ENCODE assay signal across 8 cellular contexts in the genomic region with DNA sequence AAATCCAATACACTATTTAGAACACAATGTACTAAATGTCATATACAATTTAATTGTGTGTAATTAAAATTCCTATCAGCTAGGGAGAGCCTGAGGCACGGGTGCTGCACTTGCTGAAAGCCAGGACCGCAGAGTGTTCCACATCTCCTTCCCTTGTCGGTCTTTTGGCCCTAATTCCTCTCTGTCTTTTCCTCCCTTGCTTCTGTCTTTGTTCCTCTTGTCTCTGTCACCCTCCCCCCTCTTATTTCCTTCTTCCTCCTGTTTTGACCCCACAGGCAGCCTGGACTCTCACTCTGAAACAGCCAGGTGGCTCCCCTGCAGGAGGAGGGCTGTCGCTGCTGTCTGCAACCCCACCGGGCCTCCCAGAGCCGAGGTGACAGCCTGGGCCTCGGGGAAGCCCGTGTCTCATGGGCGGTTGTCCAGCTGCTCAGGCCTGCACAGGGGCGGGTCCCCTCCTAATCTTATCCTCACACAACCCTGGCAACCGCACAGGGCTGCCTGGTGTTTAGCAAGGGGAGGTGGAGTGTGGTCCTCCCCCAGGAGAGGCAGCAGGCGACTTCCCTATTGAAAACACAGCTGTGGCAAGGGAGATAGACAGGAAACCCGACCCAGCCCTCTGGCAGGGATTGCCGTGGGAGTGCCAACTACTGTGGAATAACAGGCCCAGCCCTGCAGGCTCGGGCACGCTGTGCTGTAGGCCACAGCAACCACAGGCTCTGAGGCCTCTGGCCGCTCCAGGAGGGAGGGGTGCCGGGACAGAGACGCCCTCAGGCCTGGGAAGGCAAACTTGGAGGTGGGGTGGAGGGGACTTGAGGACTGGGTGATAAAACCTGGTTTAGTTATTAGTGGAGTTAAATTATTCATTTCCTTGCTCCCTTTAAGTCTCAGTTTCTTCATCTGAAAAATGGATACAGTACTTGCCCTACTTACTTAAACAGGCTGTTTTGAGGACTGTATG.
DNase-seq lines count a peak whose midpoint lies in the region; ATAC-seq and TF ChIP-seq lines count a peak whose summit lies in the region.

No MANE protein-coding gene starts in this region.

- in situ Hi-C loops in SK-MEL-5 (cut with HindIII; ENCODE audit: low pct_unique_long_range_greater_than_20kb, low sequenced_read_pairs), result no loop called here

- H3K36me3 ChIP-seq in lower lobe of right lung, result no peaks in the 10 kb centered on the region

- H3K9me3 ChIP-seq in lower lobe of right lung, result no peaks in the 10 kb centered on the region

- no peaks in the 10 kb centered on the region for H3K27me3 ChIP-seq in lower lobe of right lung (ENCODE audit: low read depth)

- no peak for TF ChIP-seq POLR2A in NB4 (IDR thresholded peaks at IDR 0.05; ENCODE audit: extremely low read depth, insufficient read length)

- H3K4me1 ChIP-seq in lower lobe of right lung, result peaks cover 37% of the 10 kb centered on the region

- peak; percentile 91 for DNase-seq in AG20443 (ENCODE audit: low spot score)
- DNase-seq in NB4 (ENCODE audit: low read depth), result peak; percentile 99
- peak; percentile 23 for DNase-seq in SK-MEL-5 (ENCODE audit: low read depth, low spot score)
- DNase-seq in ecto neural progenitor cell (ENCODE audit: low spot score), result peak; percentile 82
- peak; percentile 92 for DNase-seq in lower lobe of right lung
- DNase-seq in substantia nigra (lab: John Stamatoyannopoulos, UW), result peak in 46 of 49 donors; percentile 22 to 78 (median 58)

- H3K4me3 ChIP-seq in NB4 (ENCODE audit: low read depth, low read length) (peak overlapping the region; percentile 38), lower lobe of right lung (peak overlapping the region; percentile 14)

- intact Hi-C loops in lower lobe of right lung (cut with DNase I), result no loop called here

- TF ChIP-seq CTCF in NB4 (IDR thresholded peaks at IDR 0.05; ENCODE audit: low read depth, low read length) (peak; percentile 17), lower lobe of right lung (IDR thresholded peaks at IDR 0.05) (no peak)

- H3K27ac ChIP-seq in lower lobe of right lung (peak overlapping the region; percentile 82), substantia nigra (ENCODE audit: low read depth, low read length, poor library complexity, severe bottlenecking) (peak overlapping the region; percentile 72)

- ATAC-seq in GM18498 (IDR thresholded peaks at IDR 0.05; ENCODE audit: unreplicated experiment), result peak; percentile 94
- ATAC-seq in HG02759 (IDR thresholded peaks at IDR 0.05; ENCODE audit: unreplicated experiment), result peak; percentile 95
- ATAC-seq in lower lobe of right lung, result peak; percentile 92 to 95

Comparison
In these comparisons a context has a peak if more than half of its experiments do, and no peak if none do; other contexts are left out.
1. Peak in every context shown above with its lines: DNase-seq, ATAC-seq, H3K4me3 ChIP-seq and H3K27ac ChIP-seq.
2. DNase-seq: peak in every context shown above with its lines; median percentile 99 in NB4; 92 in lower lobe of right lung; 91 in AG20443; 82 in ecto neural progenitor cell; 58 in substantia nigra; 23 in SK-MEL-5.